10 cellular contexts compared by ENCODE assay signal in genomic region chr1:155044812-155045690, GRCh38. TPM values are rescaled to one million over a fixed set of nuclear protein-coding genes. Genes with fewer than 3 reads are reported as not detected.
DNase-seq lines count a peak whose midpoint lies in the region; ATAC-seq, FAIRE-seq and TF ChIP-seq lines count a peak whose summit lies in the region.
"Had no signal": no experiment of that assay in that cellular context is flagged by ENCODE, and none has a peak within 500 bp of the region (broad histone marks: within the 10 kb centered on the region; RNA-seq: fewer than 3 reads in every experiment).

No MANE protein-coding gene starts in this region.

- peak; percentile 88 for TF ChIP-seq CTCF in OCI-LY7 (conservative IDR thresholded peaks at IDR 0.05; ENCODE audit: low read length)
- peak; percentile 81 for TF ChIP-seq CTCF in fibroblast of mammary gland (conservative IDR thresholded peaks at IDR 0.05; ENCODE audit: control insufficient read depth, insufficient read depth, low read depth, low read length)
- TF ChIP-seq CTCF in natural killer cell (IDR thresholded peaks at IDR 0.05), result peak; percentile 70

- peak; percentile 46 for DNase-seq in COR-L47 (lab: John Stamatoyannopoulos, UW)
- DNase-seq in HK-2 (ENCODE audit: unreplicated experiment), result peak; percentile 76
- peak; percentile 81 for DNase-seq in OCI-LY7 (ENCODE audit: low spot score)
- DNase-seq in activated T-cell treated with anti-CD3 and anti-CD28 coated beads, Interleukin-2, amount 50 U/mL, for 72 hours, result peak; percentile 61 to 67
- DNase-seq in fibroblast of mammary gland (ENCODE audit: low read depth), result peak; percentile 85
- DNase-seq in natural killer cell, result peak; percentile 38
- peak; percentile 84 for DNase-seq in urothelium cell line (ENCODE audit: low spot score)

- H4K20me1 ChIP-seq in OCI-LY7 (ENCODE audit: insufficient read depth, low read length), result no peaks in the 10 kb centered on the region

- H3K27me3 Mint-ChIP-seq in activated T-cell treated with anti-CD3 and anti-CD28 coated beads, Interleukin-2, amount 50 U/mL, for 72 hours (ENCODE audit: low read depth), result no peaks in the 10 kb centered on the region
- H3K27me3 Mint-ChIP-seq in natural killer cell (ENCODE audit: low read depth in 2 of 2), result peaks cover 0 to 3% of the 10 kb centered on the region in 2 donors

- no peaks in the 10 kb centered on the region for H3K36me3 ChIP-seq in OCI-LY7 (ENCODE audit: insufficient read depth, low read length)

- CTCF ChIA-PET in OCI-LY7 (lab: Charles Lee; ENCODE audit: unreplicated experiment), result interaction anchor here (0.6 to 1.7 kb wide), 6 partner anchors 12 to 164 kb away, joined by 3 to 11 read pairs (median 4); no protein-coding TSS in a partner anchor

- H3K9me3 ChIP-seq in OCI-LY7 (ENCODE audit: low read length), result no peaks in the 10 kb centered on the region

- H3K27ac Mint-ChIP-seq in activated T-cell treated with anti-CD3 and anti-CD28 coated beads, Interleukin-2, amount 50 U/mL, for 72 hours, result no peak overlapping the region
- H3K27ac Mint-ChIP-seq in natural killer cell, result no peak overlapping the region

- H3K9me2 ChIP-seq in OCI-LY7 (ENCODE audit: insufficient read depth, low read length), result no peaks in the 10 kb centered on the region

- H3K36me3 Mint-ChIP-seq in activated T-cell treated with anti-CD3 and anti-CD28 coated beads, Interleukin-2, amount 50 U/mL, for 72 hours (ENCODE audit: insufficient read depth in 2 of 2), result no peaks in the 10 kb centered on the region
- no peaks in the 10 kb centered on the region for H3K36me3 Mint-ChIP-seq in natural killer cell

- H3K4me3 ChIP-seq in OCI-LY7 (ENCODE audit: low read depth, low read length, poor library complexity, severe bottlenecking) (no peak overlapping the region), fibroblast of mammary gland (ENCODE audit: control insufficient read depth, low read depth, low read length) (no peak overlapping the region)

- H3K4me1 Mint-ChIP-seq in activated T-cell treated with anti-CD3 and anti-CD28 coated beads, Interleukin-2, amount 50 U/mL, for 72 hours (ENCODE audit: low read depth), result peaks cover 16% of the 10 kb centered on the region
- peaks cover 6 to 13% of the 10 kb centered on the region in 2 donors for H3K4me1 Mint-ChIP-seq in natural killer cell

- intact Hi-C loops in OCI-LY7 (cut with micrococcal nuclease; ENCODE audit: unreplicated experiment), result loop anchor here (1.0 to 2.0 kb wide), 2 partner anchors 16 to 39 kb away; no protein-coding TSS in a partner anchor
- intact Hi-C loops in natural killer cell (cut with micrococcal nuclease), result loop anchor here (1.0 kb wide), 2 partner anchors 16 to 40 kb away; no protein-coding TSS in a partner anchor

- no peak for FAIRE-seq in urothelium cell line (lab: Jason Lieb, UNC)

- POLR2A ChIA-PET in OCI-LY7 (lab: Charles Lee), result interaction anchor here (0.7 to 1.4 kb wide), 6 partner anchors 8 to 485 kb away, joined by 3 to 6 read pairs (median 4); partner anchors contain the start of gene EFNA4

- H3K4me2 ChIP-seq in OCI-LY7 (ENCODE audit: low read length), result no peak overlapping the region

- no peaks in the 10 kb centered on the region for H3K79me2 ChIP-seq in OCI-LY7 (ENCODE audit: insufficient read depth, low read depth, low read length)

- no peak overlapping the region for H2AFZ ChIP-seq in OCI-LY7 (ENCODE audit: low read length)

- ATAC-seq in activated T-cell treated with anti-CD3 and anti-CD28 coated beads, Interleukin-2, amount 50 U/mL, for 72 hours (replicated peaks in 1 of 2), result peak; percentile 93
- ATAC-seq in natural killer cell (peak; percentile 83 to 99 (median 97)), HG02623 (IDR thresholded peaks at IDR 0.05; ENCODE audit: unreplicated experiment) (no peak)

- no TSS peak for BruUV-seq in OCI-LY7 (replicated peaks; lab: Mats Ljungman, UMichigan)

- no peak overlapping the region for H3K4me3 Mint-ChIP-seq in activated T-cell treated with anti-CD3 and anti-CD28 coated beads, Interleukin-2, amount 50 U/mL, for 72 hours
- H3K4me3 Mint-ChIP-seq in natural killer cell, result no peak overlapping the region

- H3K9me3 Mint-ChIP-seq in activated T-cell treated with anti-CD3 and anti-CD28 coated beads, Interleukin-2, amount 50 U/mL, for 72 hours, result no peaks in the 10 kb centered on the region
- no peaks in the 10 kb centered on the region for H3K9me3 Mint-ChIP-seq in natural killer cell

- peaks cover 11% of the 10 kb centered on the region for H3K4me1 ChIP-seq in OCI-LY7 (ENCODE audit: insufficient read depth, low read length, poor library complexity, severe bottlenecking)

- H3K27ac ChIP-seq in OCI-LY7 (ENCODE audit: low read depth, low read length, poor library complexity, severe bottlenecking), result no peak overlapping the region

RNA-seq across cellular contexts. Expression of gene ADAM15, which starts 6.1 kb away (rescaled TPM):
- 14.2 and 19.7 TPM in 2 replicates for total RNA-seq in OCI-LY7 (2014; rRNA removed; shearing (Covaris generic))
- total RNA-seq in OCI-LY7 (2022) (50.4 and 56.1 TPM in 2 replicates), natural killer cell (10 to 100 TPM; 54.6 to 83.2 (median 64.7) TPM)
- total RNA-seq in activated T-cell treated with anti-CD3 and anti-CD28 coated beads, Interleukin-2, amount 50 U/mL, for 72 hours, result 10 to 100 TPM; 40.8 to 42.1 TPM

RNA-seq across cellular contexts. Expression of gene DCST1, which starts 11.4 kb away (rescaled TPM):
- not detected in 2 replicates for total RNA-seq in OCI-LY7 (2014; rRNA removed; shearing (Covaris generic))
- total RNA-seq in OCI-LY7 (2022) (not detected in 2 replicates), natural killer cell (under 1 TPM in 2 of 3 donors, not detected in 1; 0.35 to 0.60 TPM)
- under 1 TPM in 1 of 2 donors, not detected in 1; 0.10 TPM for total RNA-seq in activated T-cell treated with anti-CD3 and anti-CD28 coated beads, Interleukin-2, amount 50 U/mL, for 72 hours
- total RNA-seq: subcutaneous adipose tissue; T-helper 2 cell treated with Interferon-gamma antibody and Interleukin-4, amounts not matched to agents 100 ng/mL and 5 ng/mL, for 36 hours had no signal

RNA-seq across cellular contexts. Expression of gene DCST2, which starts 11.5 kb away (rescaled TPM):
- 0.85 and 1.7 TPM in 2 replicates for total RNA-seq in OCI-LY7 (2014; rRNA removed; shearing (Covaris generic))
- 2.0 and 3.9 TPM in 2 replicates for total RNA-seq in OCI-LY7 (2022)
- 1 to 10 TPM; 1.1 to 1.4 TPM for total RNA-seq in activated T-cell treated with anti-CD3 and anti-CD28 coated beads, Interleukin-2, amount 50 U/mL, for 72 hours
- under 1 TPM; 0.30 to 0.92 (median 0.32) TPM for total RNA-seq in natural killer cell

RNA-seq across cellular contexts. Expression of gene EFNA4, which starts 18.5 kb away (rescaled TPM):
- 10.5 and 11.5 TPM in 2 replicates for total RNA-seq in OCI-LY7 (2014; rRNA removed; shearing (Covaris generic))
- 9.0 and 10.1 TPM in 2 replicates for total RNA-seq in OCI-LY7 (2022)
- total RNA-seq in activated T-cell treated with anti-CD3 and anti-CD28 coated beads, Interleukin-2, amount 50 U/mL, for 72 hours, result 1 to 10 TPM; 3.4 to 4.0 TPM
- total RNA-seq in natural killer cell, result 1 to 10 TPM; 4.6 to 6.8 (median 5.5) TPM

RNA-seq across cellular contexts. Expression of gene EFNA3, which starts 33.6 kb away (rescaled TPM):
- 5.7 and 6.7 TPM in 2 replicates for total RNA-seq in OCI-LY7 (2014; rRNA removed; shearing (Covaris generic))
- 4.8 and 10.8 TPM in 2 replicates for total RNA-seq in OCI-LY7 (2022)
- total RNA-seq in activated T-cell treated with anti-CD3 and anti-CD28 coated beads, Interleukin-2, amount 50 U/mL, for 72 hours, result 1 to 10 TPM; 4.1 to 4.7 TPM
- 1 to 10 TPM in 1 of 3 donors, under 1 TPM in 2; 0.52 to 1.1 (median 0.68) TPM for total RNA-seq in natural killer cell
